In the genomic region with DNA sequence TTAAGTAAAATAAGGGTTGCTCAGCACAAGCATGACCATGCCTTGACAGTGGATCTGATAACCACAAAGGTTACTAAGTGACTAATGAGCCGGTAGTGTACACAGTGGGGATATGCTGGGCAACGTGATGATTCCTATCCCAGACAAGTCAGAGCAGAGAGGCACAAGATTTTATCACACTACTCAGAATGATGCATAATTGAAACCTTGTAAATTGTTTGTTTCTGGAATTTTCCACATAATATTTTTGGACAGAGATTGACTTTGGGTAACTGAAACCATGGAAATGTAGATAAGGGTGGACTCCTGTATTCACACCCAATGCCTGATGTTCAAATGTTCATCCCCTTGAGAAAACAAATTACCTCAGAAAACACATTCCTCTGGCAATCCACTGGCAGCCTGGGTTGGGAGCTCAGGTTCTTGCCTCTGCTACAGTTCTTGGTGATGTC, we compare ENCODE assay signal across 8 cellular contexts. TPM values are rescaled to one million over a fixed set of nuclear protein-coding genes. Genes with fewer than 3 reads are reported as not detected.
DNase-seq lines count a peak whose midpoint lies in the region; ATAC-seq and TF ChIP-seq lines count a peak whose summit lies in the region.

No MANE protein-coding gene starts in this region.

- ATAC-seq in GM19324 (IDR thresholded peaks at IDR 0.05; ENCODE audit: low FRiP score, unreplicated experiment) (peak; percentile 88), HG03378 (IDR thresholded peaks at IDR 0.05; ENCODE audit: unreplicated experiment) (peak; percentile 98), upper lobe of right lung (peak; percentile 21)

- TF ChIP-seq CTCF in cardiac fibroblast (IDR thresholded peaks at IDR 0.05; ENCODE audit: low read depth, low read length) (no peak), upper lobe of right lung (IDR thresholded peaks at IDR 0.05) (no peak)

- peaks cover 6% of the 10 kb centered on the region for H3K4me1 ChIP-seq in upper lobe of right lung

- no peaks in the 10 kb centered on the region for H3K36me3 ChIP-seq in upper lobe of right lung

- intact Hi-C loops in upper lobe of right lung (cut with DNase I), result no loop called here

- H3K4me3 ChIP-seq in cardiac fibroblast (replicated peaks in 1 of 2; ENCODE audit: low read depth in 2 of 2, low read length in 2 of 2), result no peak overlapping the region
- H3K4me3 ChIP-seq in upper lobe of right lung, result no peak overlapping the region

- no peak overlapping the region for H3K27ac ChIP-seq in upper lobe of right lung

- H3K27me3 ChIP-seq in upper lobe of right lung, result peaks cover 4% of the 10 kb centered on the region

- DNase-seq in AG08396 (ENCODE audit: low spot score), result peak; percentile 60
- DNase-seq in cardiac fibroblast (ENCODE audit: low read depth in 2 of 2), result peak; percentile 63 to 72
- no peak for DNase-seq in upper lobe of right lung
- DNase-seq in medulla oblongata (ENCODE audit: extremely low spot score), result no peak
- no peak for DNase-seq in central memory CD4-positive, alpha-beta T cell
- DNase-seq in cerebellum (ENCODE audit: low spot score), result no peak

- H3K9me3 ChIP-seq in upper lobe of right lung, result no peaks in the 10 kb centered on the region

RNA-seq across cellular contexts. Expression of a gene that starts 16.2 kb away (rescaled TPM):
- total RNA-seq in upper lobe of right lung, result 61.3 TPM
- total RNA-seq in cerebellum, result 16.1 TPM

RNA-seq across cellular contexts. Expression of a gene that starts 52.4 kb away (rescaled TPM):
- total RNA-seq in upper lobe of right lung (26.9 TPM), cerebellum (3.8 TPM)

Comparison
In these comparisons a context has a peak if more than half of its experiments do, and no peak if none do; other contexts are left out.
1. DNase-seq: peak in AG08396 (single experiment) and cardiac fibroblast (2 of 2); none in upper lobe of right lung (single experiment), medulla oblongata (single experiment), central memory CD4-positive, alpha-beta T cell (single experiment) and cerebellum (single experiment).
2. ATAC-seq: peak in every context shown above with its lines; median percentile 98 in HG03378; 88 in GM19324; 21 in upper lobe of right lung.